Comparison of ENCODE assay signal across 8 cellular contexts in genomic region chr1:32201011-32201855, GRCh38. TPM values are rescaled to one million over a fixed set of nuclear protein-coding genes. Genes with fewer than 3 reads are reported as not detected.
A peak's percentile ranks its signal among the peaks of the same experiment; 100 is the strongest.
DNase-seq lines count a peak whose midpoint lies in the region; ATAC-seq, FAIRE-seq and TF ChIP-seq lines count a peak whose summit lies in the region.

No MANE protein-coding gene starts in this region.

- H3K36me3 ChIP-seq in RWPE2 (ENCODE audit: low read depth) (peaks cover 14% of the 10 kb centered on the region), pancreas (no peaks in the 10 kb centered on the region)

- no peaks in the 10 kb centered on the region for H3K36me3 Mint-ChIP-seq in glutamatergic neuron (ENCODE audit: unreplicated experiment)
- H3K36me3 Mint-ChIP-seq in type B pancreatic cell = peaks cover 3% of the 10 kb centered on the region

- 4 to 5% methylated on average over 25 to 26 of the region's 26 CpGs for WGBS in pancreas, 2 donors

- ATAC-seq in HG02610 (IDR thresholded peaks at IDR 0.05; ENCODE audit: unreplicated experiment) (peak; percentile 30), RWPE2 (ENCODE audit: low read depth) (peak; percentile 19; the same call in 1 of the 3 replicates), pancreas (peak; percentile 49 to 68 (median 58)), HG03520 (IDR thresholded peaks at IDR 0.05; ENCODE audit: unreplicated experiment) (no peak)

- H3K4me1 ChIP-seq in RWPE2 (ENCODE audit: insufficient read depth, poor library complexity, severe bottlenecking) (no peaks in the 10 kb centered on the region), pancreas (peaks cover 9 to 15% (median 10%) of the 10 kb centered on the region in 3 donors)

- intact Hi-C loops in pancreas (cut with DNase I) = no loop called here

- H3K27me3 ChIP-seq in RWPE2 (ENCODE audit: insufficient read depth, poor library complexity, severe bottlenecking) (no peaks in the 10 kb centered on the region), pancreas (no peaks in the 10 kb centered on the region)

- no peak for FAIRE-seq in pancreas (lab: Jason Lieb, UNC)

- peaks cover 20% of the 10 kb centered on the region for H3K9me3 Mint-ChIP-seq in glutamatergic neuron (ENCODE audit: unreplicated experiment)
- H3K9me3 Mint-ChIP-seq in type B pancreatic cell = no peaks in the 10 kb centered on the region

- H3K4me3 ChIP-seq in RWPE2 (ENCODE audit: severe bottlenecking) (peak overlapping the region; percentile 41), pancreas (peak overlapping the region; percentile 26 to 67 (median 52))

- peak overlapping the region; percentile 79 for H3K4me3 Mint-ChIP-seq in glutamatergic neuron (ENCODE audit: unreplicated experiment)
- H3K4me3 Mint-ChIP-seq in type B pancreatic cell = peak overlapping the region; percentile 93

- in situ Hi-C loops in G401 (cut with HindIII; ENCODE audit: low sequenced_read_pairs) = no loop called here

- H3K27ac ChIP-seq in RWPE2 (ENCODE audit: poor library complexity, severe bottlenecking) (peak overlapping the region; percentile 18), pancreas (peak overlapping the region in 3 of 4 donors; percentile 49 to 71 (median 64))

- H3K27me3 Mint-ChIP-seq in glutamatergic neuron (ENCODE audit: unreplicated experiment) = peaks cover 14% of the 10 kb centered on the region
- no peaks in the 10 kb centered on the region for H3K27me3 Mint-ChIP-seq in type B pancreatic cell

- DNase-seq in G401 (ENCODE audit: low spot score) (peak; percentile 68), RWPE2 (ENCODE audit: low spot score) (no peak), glutamatergic neuron (peak; percentile 68), pancreas (peak; percentile 60 to 83 (median 73)), type B pancreatic cell (ENCODE audit: extremely low spot score, unreplicated experiment) (no peak)
- DNase-seq in activated naive CD4-positive, alpha-beta T cell (lab: John Stamatoyannopoulos, UW) = peak; percentile 30 to 71 (median 50)

- H3K27ac Mint-ChIP-seq in glutamatergic neuron (ENCODE audit: unreplicated experiment) (peak overlapping the region; percentile 90), type B pancreatic cell (peak overlapping the region; percentile 90)

- no peaks in the 10 kb centered on the region for H3K9me3 ChIP-seq in RWPE2 (ENCODE audit: severe bottlenecking)
- no peaks in the 10 kb centered on the region for H3K9me3 ChIP-seq in pancreas

- TF ChIP-seq CTCF in RWPE2 (IDR thresholded peaks at IDR 0.05; ENCODE audit: poor library complexity, severe bottlenecking) (no peak), glutamatergic neuron (IDR thresholded peaks at IDR 0.05; ENCODE audit: partially characterized antibody, unreplicated experiment) (no peak), pancreas (IDR thresholded peaks at IDR 0.05) (no peak), type B pancreatic cell (conservative IDR thresholded peaks at IDR 0.05) (no peak)

- H3K4me1 Mint-ChIP-seq in glutamatergic neuron (ENCODE audit: low read depth, unreplicated experiment) (peaks cover 29% of the 10 kb centered on the region), type B pancreatic cell (ENCODE audit: unreplicated experiment) (peaks cover 33% of the 10 kb centered on the region)

RNA-seq across cellular contexts. Expression of gene CCDC28B, which starts 0.8 kb away (rescaled TPM):
- 24.4 and 30.9 TPM in 2 replicates for total RNA-seq in G401 (2014; rRNA removed; shearing (Covaris generic))
- total RNA-seq in glutamatergic neuron (ENCODE audit: unreplicated experiment) = 34.4 TPM
- 1 to 10 TPM; 1.6 to 4.7 (median 3.0) TPM for total RNA-seq in pancreas
- 1 to 10 TPM; 8.4 to 8.5 TPM for polyA plus RNA-seq in pancreas
- total RNA-seq in type B pancreatic cell (ENCODE audit: low replicate concordance) = 15.8 and 19.6 TPM in 2 replicates

RNA-seq across cellular contexts. Expression of gene IQCC, which starts 4.2 kb away (rescaled TPM):
- 3.3 and 4.0 TPM in 2 replicates for total RNA-seq in G401 (2014; rRNA removed; shearing (Covaris generic))
- total RNA-seq in glutamatergic neuron (ENCODE audit: unreplicated experiment) (2.7 TPM), pancreas (1 to 10 TPM; 1.1 to 1.7 (median 1.2) TPM), type B pancreatic cell (ENCODE audit: low replicate concordance) (4.3 and 4.7 TPM in 2 replicates)
- 1 to 10 TPM; 4.1 to 5.5 TPM for polyA plus RNA-seq in pancreas

RNA-seq across cellular contexts. Expression of gene DCDC2B, which starts 7.7 kb away (rescaled TPM):
- total RNA-seq in G401 (2014; rRNA removed; shearing (Covaris generic)) = not detected in 2 replicates
- total RNA-seq in glutamatergic neuron (ENCODE audit: unreplicated experiment) = not detected
- not detected for total RNA-seq in pancreas
- polyA plus RNA-seq in pancreas = under 1 TPM; 0.05 to 0.11 TPM
- total RNA-seq in type B pancreatic cell (ENCODE audit: low replicate concordance) = not detected in 2 replicates

RNA-seq across cellular contexts. Expression of gene TMEM234, which starts 20.9 kb away (rescaled TPM):
- 11.8 and 17.0 TPM in 2 replicates for total RNA-seq in G401 (2014; rRNA removed; shearing (Covaris generic))
- total RNA-seq in glutamatergic neuron (ENCODE audit: unreplicated experiment) = 21.8 TPM
- total RNA-seq in pancreas = 10 to 100 TPM in 1 of 6 donors, 1 to 10 TPM in 5; 6.2 to 15.2 (median 8.2) TPM
- 10 to 100 TPM; 19.2 to 23.5 TPM for polyA plus RNA-seq in pancreas
- total RNA-seq in type B pancreatic cell (ENCODE audit: low replicate concordance) = 33.9 and 35.4 TPM in 2 replicates

RNA-seq across cellular contexts. Expression of gene EIF3I, which starts 21.0 kb away (rescaled TPM):
- 451 and 486 TPM in 2 replicates for total RNA-seq in G401 (2014; rRNA removed; shearing (Covaris generic))
- total RNA-seq in glutamatergic neuron (ENCODE audit: unreplicated experiment) (103 TPM), pancreas (100 to 1,000 TPM in 1 of 6 donors, 10 to 100 TPM in 5; 63.4 to 101 (median 81.0) TPM), type B pancreatic cell (ENCODE audit: low replicate concordance) (162 and 179 TPM in 2 replicates)
- 100 to 1,000 TPM in 1 of 2 donors, 10 to 100 TPM in 1; 82.0 to 107 TPM for polyA plus RNA-seq in pancreas

Comparison
In these comparisons a context has a peak if more than half of its experiments do, and no peak if none do; other contexts are left out.
1. DNase-seq: peak in G401 (single experiment), activated naive CD4-positive, alpha-beta T cell (4 of 4), glutamatergic neuron (single experiment) and pancreas (6 of 6); none in RWPE2 (single experiment) and type B pancreatic cell (single experiment).